1 cellular context compared by ENCODE assay signal in genomic region chr17:69448431-69449102, GRCh38.
TF ChIP-seq lines count a peak whose summit lies in the region.

No MANE protein-coding gene starts in this region.

TF ChIP-seq in WTC11, 78 proteins besides CTCF, POLR2A, EP300 and RAD21 (continued from another document):
- TF ChIP-seq ZSCAN18 (CRISPR knock-in tag; IDR thresholded peaks at IDR 0.05): no peak
- TF ChIP-seq ZBTB21 (CRISPR knock-in tag; IDR thresholded peaks at IDR 0.05; ENCODE audit: borderline replicate concordance): peak; percentile 29; the same call in 1 of the 2 replicates
- TF ChIP-seq ZNF532 (CRISPR knock-in tag; IDR thresholded peaks at IDR 0.05; ENCODE audit: borderline replicate concordance): no peak
- no peak for TF ChIP-seq ZNF512 (CRISPR knock-in tag; IDR thresholded peaks at IDR 0.05; ENCODE audit: borderline replicate concordance)
- TF ChIP-seq ZNF425 (CRISPR knock-in tag; conservative IDR thresholded peaks at IDR 0.05): no peak
- TF ChIP-seq NR1H2 (CRISPR knock-in tag; IDR thresholded peaks at IDR 0.05): no peak
- peak; percentile 53; the same call in 1 of the 2 replicates for TF ChIP-seq ETV6 (CRISPR knock-in tag; IDR thresholded peaks at IDR 0.05)
- no peak for TF ChIP-seq GRHL2 (CRISPR knock-in tag; IDR thresholded peaks at IDR 0.05; ENCODE audit: insufficient replicate concordance, severe bottlenecking)
TF ChIP-seq in WTC11: peak in this region for 9.
